12 cellular contexts compared by ENCODE assay signal in genomic region chr2:239630618-239631286, GRCh38.
DNase-seq lines count a peak whose midpoint lies in the region; ATAC-seq and TF ChIP-seq lines count a peak whose summit lies in the region.
"Had no signal": no experiment of that assay in that cellular context is flagged by ENCODE, and none has a peak within 500 bp of the region (broad histone marks: within the 10 kb centered on the region; RNA-seq: fewer than 3 reads in every experiment).

No MANE protein-coding gene starts in this region.

- in situ Hi-C loops in brain microvascular endothelial cell (cut with HindIII; ENCODE audit: low pct_ligation_motif_present, low sequenced_read_pairs), result no loop called here

- H3K36me3 Mint-ChIP-seq in Caco-2 (ENCODE audit: insufficient read depth, unreplicated experiment), result no peaks in the 10 kb centered on the region

- peak; percentile 41 for ATAC-seq in Right ventricle myocardium superior (ENCODE audit: poor library complexity)
- peak; percentile 53 for ATAC-seq in aorta (ENCODE audit: low FRiP score)

- WGBS in aorta, 2 donors, result 27 to 31% methylated on average over 13 of the region's 13 CpGs

- H3K4me1 Mint-ChIP-seq in Caco-2 (ENCODE audit: low read depth, unreplicated experiment), result no peaks in the 10 kb centered on the region

- H3K36me3 ChIP-seq in left ventricle myocardium inferior (no peaks in the 10 kb centered on the region), brain microvascular endothelial cell (replicated peaks) (no peaks in the 10 kb centered on the region), aorta (ENCODE audit: control insufficient read depth in 1 of 2, insufficient read depth in 2 of 2, low read length in 1 of 2) (no peaks in the 10 kb centered on the region), Caco-2 (ENCODE audit: control insufficient read depth, insufficient read depth, low read length) (no peaks in the 10 kb centered on the region)

- H3K9me3 Mint-ChIP-seq in Caco-2 (ENCODE audit: unreplicated experiment), result no peaks in the 10 kb centered on the region

- no peak overlapping the region for H3K4me3 Mint-ChIP-seq in Caco-2 (ENCODE audit: unreplicated experiment)

- peaks cover 68% of the 10 kb centered on the region for H3K27me3 ChIP-seq in left ventricle myocardium inferior (ENCODE audit: low read depth)
- no peaks in the 10 kb centered on the region for H3K27me3 ChIP-seq in brain microvascular endothelial cell (replicated peaks)
- no peaks in the 10 kb centered on the region for H3K27me3 ChIP-seq in aorta (ENCODE audit: control insufficient read depth in 1 of 2, insufficient read depth in 2 of 2, low read length in 1 of 2)
- no peaks in the 10 kb centered on the region for H3K27me3 ChIP-seq in Caco-2 (replicated peaks; ENCODE audit: control insufficient read depth, insufficient read depth, low read length)

- no peak for TF ChIP-seq CTCF in left ventricle myocardium inferior (IDR thresholded peaks at IDR 0.05; ENCODE audit: borderline replicate concordance)
- TF ChIP-seq CTCF in brain microvascular endothelial cell (IDR thresholded peaks at IDR 0.05; ENCODE audit: low read depth, low read length, missing control alignments), result no peak
- TF ChIP-seq CTCF in Caco-2 (IDR thresholded peaks at IDR 0.05; ENCODE audit: insufficient read depth in 1 of 2, low read depth in 1 of 2, low read length in 1 of 2, severe bottlenecking in 1 of 2, unreplicated experiment in 1 of 2), result no peak

- H3K4me3 ChIP-seq in left ventricle myocardium inferior (no peak overlapping the region), brain microvascular endothelial cell (ENCODE audit: low read depth, low read length) (no peak overlapping the region), aorta (ENCODE audit: low read length in 2 of 2) (no peak overlapping the region), Caco-2 (ENCODE audit: low read depth, low read length) (no peak overlapping the region)

- no TSS peak for BruUV-seq in Caco-2 (replicated peaks; lab: Mats Ljungman, UMichigan)

- H3K27ac ChIP-seq in left ventricle myocardium inferior (replicated peaks) (no peak overlapping the region), brain microvascular endothelial cell (no peak overlapping the region), aorta (ENCODE audit: low read depth in 1 of 2, low read length in 2 of 2) (peak overlapping the region in 1 of 2 donors; percentile 1)
- H3K27ac ChIP-seq: C4-2B had no signal

- H3K9me3 ChIP-seq in left ventricle myocardium inferior (replicated peaks) (no peaks in the 10 kb centered on the region), aorta (ENCODE audit: control insufficient read depth, low read length) (no peaks in the 10 kb centered on the region), Caco-2 (no peaks in the 10 kb centered on the region)

- intact Hi-C loops in Right ventricle myocardium superior (cut with DNase I), result no loop called here
- intact Hi-C loops in left ventricle myocardium inferior (cut with micrococcal nuclease), result no loop called here
- intact Hi-C loops in aorta (cut with DNase I), result loop anchor here in 1 of 2 donors (2.0 kb wide), 1 partner anchor 126 kb away; no protein-coding TSS in a partner anchor
- intact Hi-C loops in Caco-2 (cut with micrococcal nuclease; ENCODE audit: unreplicated experiment), result no loop called here

- no peak overlapping the region for H3K27ac Mint-ChIP-seq in Caco-2 (ENCODE audit: unreplicated experiment)

- POLR2A ChIA-PET in Caco-2 (lab: Charles Lee), result no interaction called here

- CTCF ChIA-PET in Caco-2 (lab: Charles Lee), result no interaction called here

- no peaks in the 10 kb centered on the region for H3K4me1 ChIP-seq in left ventricle myocardium inferior
- no peaks in the 10 kb centered on the region for H3K4me1 ChIP-seq in aorta (ENCODE audit: control insufficient read depth in 1 of 2, insufficient read depth in 2 of 2, low read length in 2 of 2)
- H3K4me1 ChIP-seq in Caco-2, result no peaks in the 10 kb centered on the region

- H3K27me3 Mint-ChIP-seq in Caco-2 (ENCODE audit: insufficient read depth, unreplicated experiment), result no peaks in the 10 kb centered on the region

- DNase-seq in Right ventricle myocardium superior (no peak), left ventricle myocardium inferior (no peak), brain microvascular endothelial cell (peak; percentile 10), iris pigment epithelial cell (ENCODE audit: low read depth) (peak; percentile 19), aorta (peak in 1 of 2 donors; percentile 72), NCI-H524 (lab: John Stamatoyannopoulos, UW) (no peak), DMS 273 treated with DMSO at 0.1 percent for 48 hours (lab: John Stamatoyannopoulos, UW) (no peak), Caco-2 (no peak)
- DNase-seq: amniotic stem cell, NCI-H1436, SHP77 had no signal

Comparison
In these comparisons a context has a peak if more than half of its experiments do, and no peak if none do; other contexts are left out.
1. DNase-seq: peak in brain microvascular endothelial cell (single experiment) and iris pigment epithelial cell (single experiment); none in Right ventricle myocardium superior (single experiment), left ventricle myocardium inferior (single experiment), NCI-H524 (0 of 2), DMS 273 treated with DMSO at 0.1 percent for 48 hours (single experiment) and Caco-2 (0 of 2).